Comparison of ENCODE assay signal across 10 cellular contexts in the genomic region with DNA sequence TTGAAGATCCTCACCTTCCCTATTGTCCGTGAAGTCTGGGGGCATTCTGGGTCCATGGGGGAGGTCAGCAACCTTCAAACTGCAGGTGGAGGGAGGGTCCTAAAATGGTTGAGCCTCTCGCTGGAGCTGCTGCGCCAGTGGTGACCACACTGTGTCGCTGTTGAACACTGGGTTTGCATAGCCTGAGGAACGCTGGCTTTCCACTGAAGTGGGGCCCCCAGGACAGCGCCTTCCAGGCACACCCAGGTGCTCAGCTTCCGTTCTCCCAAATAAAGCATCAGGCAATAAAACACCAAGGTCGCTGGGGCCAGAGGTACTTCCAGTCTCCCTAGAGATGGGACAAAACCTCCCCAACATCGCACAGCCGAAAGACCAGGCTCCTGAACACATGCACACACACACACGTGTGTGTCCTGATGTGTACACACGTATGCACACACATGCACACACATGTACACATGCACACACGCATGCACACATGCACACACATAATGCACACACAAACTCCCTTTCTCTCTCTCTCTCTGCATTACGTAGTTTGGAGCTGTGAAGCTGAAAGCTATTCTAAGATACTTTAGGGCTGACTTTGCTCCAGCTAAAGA.
A peak's percentile ranks its signal among the peaks of the same experiment; 100 is the strongest.
DNase-seq lines count a peak whose midpoint lies in the region; ATAC-seq and TF ChIP-seq lines count a peak whose summit lies in the region.
"Had no signal": no experiment of that assay in that cellular context is flagged by ENCODE, and none has a peak within 500 bp of the region (broad histone marks: within the 10 kb centered on the region; RNA-seq: fewer than 3 reads in every experiment).

No MANE protein-coding gene starts in this region.

- no peak overlapping the region for H2AFZ ChIP-seq in KMS-11 (ENCODE audit: low read depth)

- H4K20me1 ChIP-seq in KMS-11 (ENCODE audit: insufficient read depth): no peaks in the 10 kb centered on the region

- no peak overlapping the region for H3K4me3 Mint-ChIP-seq in dendritic cell treated with granulocyte-macrophage colony-stimulating factor and Interleukin-4, amounts not matched to agents 40 ng/mL and 50 ng/mL, for 4 days
- H3K4me3 Mint-ChIP-seq in nephron progenitor cell: no peak overlapping the region

- H3K27ac ChIP-seq in KMS-11: no peak overlapping the region

- no peak overlapping the region for H3K4me2 ChIP-seq in KMS-11

- H3K79me2 ChIP-seq in KMS-11 (ENCODE audit: insufficient read depth, low read depth): no peaks in the 10 kb centered on the region

- peaks cover 33% of the 10 kb centered on the region for H3K27me3 Mint-ChIP-seq in dendritic cell treated with granulocyte-macrophage colony-stimulating factor and Interleukin-4, amounts not matched to agents 40 ng/mL and 50 ng/mL, for 4 days
- peaks cover 27% of the 10 kb centered on the region for H3K27me3 Mint-ChIP-seq in nephron progenitor cell (ENCODE audit: low read depth, poor library complexity)

- no peaks in the 10 kb centered on the region for H3K36me3 Mint-ChIP-seq in dendritic cell treated with granulocyte-macrophage colony-stimulating factor and Interleukin-4, amounts not matched to agents 40 ng/mL and 50 ng/mL, for 4 days (ENCODE audit: low read depth)
- H3K36me3 Mint-ChIP-seq in nephron progenitor cell (ENCODE audit: low read depth): no peaks in the 10 kb centered on the region

- peak overlapping the region; percentile 48 for H3K27ac Mint-ChIP-seq in dendritic cell treated with granulocyte-macrophage colony-stimulating factor and Interleukin-4, amounts not matched to agents 40 ng/mL and 50 ng/mL, for 4 days
- no peak overlapping the region for H3K27ac Mint-ChIP-seq in nephron progenitor cell

- no peaks in the 10 kb centered on the region for H3K36me3 ChIP-seq in KMS-11 (ENCODE audit: insufficient read depth)

- peak; percentile 35 for TF ChIP-seq CTCF in GM12865 (IDR thresholded peaks at IDR 0.05; ENCODE audit: insufficient read depth, low read depth, low read length, missing control alignments)
- peak; percentile 46 for TF ChIP-seq CTCF in KMS-11 (conservative IDR thresholded peaks at IDR 0.05; ENCODE audit: low read depth, low read length)
- TF ChIP-seq CTCF in nephron progenitor cell (IDR thresholded peaks at IDR 0.05): peak; percentile 43

- no peak for ATAC-seq in HG03432 (IDR thresholded peaks at IDR 0.05; ENCODE audit: unreplicated experiment)

- intact Hi-C loops in dendritic cell treated with granulocyte-macrophage colony-stimulating factor and Interleukin-4, amounts not matched to agents 40 ng/mL and 50 ng/mL, for 4 days (cut with micrococcal nuclease): no loop called here

- peaks cover 27% of the 10 kb centered on the region for H3K9me3 Mint-ChIP-seq in dendritic cell treated with granulocyte-macrophage colony-stimulating factor and Interleukin-4, amounts not matched to agents 40 ng/mL and 50 ng/mL, for 4 days
- peaks cover 43% of the 10 kb centered on the region for H3K9me3 Mint-ChIP-seq in nephron progenitor cell

- peaks cover 7% of the 10 kb centered on the region; the same call in 1 of the 2 replicates for H3K27me3 ChIP-seq in KMS-11 (ENCODE audit: insufficient read depth, low read depth)

- peaks cover 12% of the 10 kb centered on the region for H3K4me1 Mint-ChIP-seq in dendritic cell treated with granulocyte-macrophage colony-stimulating factor and Interleukin-4, amounts not matched to agents 40 ng/mL and 50 ng/mL, for 4 days (ENCODE audit: low read depth)
- H3K4me1 Mint-ChIP-seq in nephron progenitor cell: peaks cover 32% of the 10 kb centered on the region

- H3K9ac ChIP-seq in KMS-11: no peak overlapping the region

- no peak overlapping the region for H3K4me3 ChIP-seq in GM12865 (ENCODE audit: low read depth, low read length)
- H3K4me3 ChIP-seq in KMS-11 (IDR thresholded peaks at IDR 0.05; ENCODE audit: insufficient read depth, low read depth, low read length): no peak overlapping the region

- DNase-seq in GM12865 (ENCODE audit: low read depth) (no peak), nephron progenitor cell (peak; percentile 49), T-helper 1 cell (no peak), DMS114 treated with DMSO at 0.1 percent for 48 hours (lab: John Stamatoyannopoulos, UW; ENCODE audit: unreplicated experiment) (no peak), DMS153 treated with DMSO at 0.1 percent for 48 hours (lab: John Stamatoyannopoulos, UW; ENCODE audit: unreplicated experiment) (no peak)
- DNase-seq: NCI-H345, substantia nigra had no signal

- no peaks in the 10 kb centered on the region for H3K4me1 ChIP-seq in KMS-11 (ENCODE audit: low read depth, poor library complexity, severe bottlenecking)
